In the genomic region with DNA sequence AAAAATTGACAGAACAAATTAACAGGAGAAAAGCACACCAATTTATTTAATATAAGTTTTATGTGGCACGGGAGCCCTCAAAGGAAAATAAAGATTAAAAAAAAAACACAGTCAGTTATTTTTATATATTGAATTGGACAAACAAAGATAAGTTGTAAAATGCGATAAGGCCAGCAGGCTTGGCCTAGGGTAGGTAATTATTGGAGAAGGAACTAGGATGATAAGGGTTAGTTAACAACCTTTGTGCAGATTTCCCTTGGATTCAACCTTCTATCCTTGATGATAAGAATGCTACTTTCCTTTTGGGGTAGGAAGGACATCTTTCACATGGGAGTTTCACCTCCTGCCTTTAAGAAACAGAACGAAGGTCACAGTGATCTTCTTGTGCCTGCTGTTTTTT, we compare ENCODE assay signal across 8 cellular contexts.
"Had no signal": no experiment of that assay in that cellular context is flagged by ENCODE, and none has a peak within 500 bp of the region (broad histone marks: within the 10 kb centered on the region; RNA-seq: fewer than 3 reads in every experiment).

No MANE protein-coding gene starts in this region.

- H3K4me3 ChIP-seq: GM23248, HAP-1 had no signal

- H3K27ac ChIP-seq: GM23248, HL-60 had no signal

- ATAC-seq: HCT116, HepG2 had no signal

- H3K4me1 ChIP-seq: HAP-1 had no signal

- FAIRE-seq: HepG2 had no signal

- H3K36me3 ChIP-seq: HAP-1 had no signal

- H2AFZ ChIP-seq: GM23248 had no signal

- DNase-seq: GM23248, GOT3, H7, HFFc6 had no signal

- H3K9ac ChIP-seq: GM23248 had no signal

- H3K9me3 ChIP-seq: HAP-1 had no signal
